8 cellular contexts compared by ENCODE assay signal in the genomic region with DNA sequence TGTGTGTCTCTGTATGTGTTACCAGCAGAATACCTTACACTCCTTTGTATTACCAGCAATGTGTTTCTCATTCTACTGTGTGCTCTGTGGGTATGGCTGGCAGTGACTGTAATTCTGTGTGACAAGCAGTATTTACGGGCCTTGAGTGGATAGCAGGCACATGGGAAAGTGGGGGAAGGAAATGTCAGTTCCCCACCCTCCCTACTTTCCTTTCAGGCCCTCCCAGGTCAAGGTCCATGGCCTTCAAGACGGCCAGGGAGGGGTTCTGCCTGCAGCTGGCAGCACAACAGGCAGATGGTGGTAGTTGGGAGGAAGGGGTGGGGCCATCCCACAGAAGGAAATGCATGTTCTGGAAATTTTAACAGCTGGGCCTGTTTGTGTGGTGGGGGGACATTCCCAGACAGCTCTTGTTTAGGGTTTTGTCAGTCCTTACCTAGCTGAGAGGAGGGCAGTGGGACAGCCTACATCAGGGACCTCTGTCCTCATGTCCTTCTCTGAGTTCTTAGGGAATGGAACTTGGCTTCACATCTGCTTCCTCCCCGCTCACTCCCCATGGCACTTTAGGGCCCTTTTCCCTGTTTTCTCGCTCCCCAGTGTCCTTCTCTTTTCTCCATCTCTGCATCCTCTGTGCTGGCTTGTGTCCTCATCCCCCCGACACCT. TPM values are rescaled to one million over a fixed set of nuclear protein-coding genes. Genes with fewer than 3 reads are reported as not detected.
DNase-seq lines count a peak whose midpoint lies in the region; ATAC-seq and TF ChIP-seq lines count a peak whose summit lies in the region.

No MANE protein-coding gene starts in this region.

- H3K4me1 ChIP-seq in GM23248 (ENCODE audit: insufficient read depth) (peaks cover 35% of the 10 kb centered on the region), smooth muscle cell (ENCODE audit: low read depth) (no peaks in the 10 kb centered on the region)

- 0 out of 2 replicates have a peak, but pooled peaks cover 7% of the 10 kb centered on the region for H3K36me3 ChIP-seq in GM23248 (ENCODE audit: low read depth)
- no peaks in the 10 kb centered on the region for H3K36me3 ChIP-seq in smooth muscle cell (ENCODE audit: low read depth)

- H3K4me3 ChIP-seq in GM23248 (no peak overlapping the region), smooth muscle cell (no peak overlapping the region)

- H3K79me2 ChIP-seq in GM23248 (ENCODE audit: insufficient read depth) = no peaks in the 10 kb centered on the region
- no peaks in the 10 kb centered on the region for H3K79me2 ChIP-seq in smooth muscle cell (ENCODE audit: low read depth)

- ATAC-seq in left cardiac atrium (peak; percentile 29 to 54), GM21381 (IDR thresholded peaks at IDR 0.05; ENCODE audit: unreplicated experiment) (no peak)

- H4K20me1 ChIP-seq in GM23248 (ENCODE audit: insufficient read depth) = no peaks in the 10 kb centered on the region
- H4K20me1 ChIP-seq in smooth muscle cell (ENCODE audit: low read depth) = no peaks in the 10 kb centered on the region

- H2AFZ ChIP-seq in GM23248 = no peak overlapping the region
- H2AFZ ChIP-seq in smooth muscle cell (ENCODE audit: low read depth) = no peak overlapping the region

- H3K9me3 ChIP-seq in GM23248 (ENCODE audit: low read depth) = no peaks in the 10 kb centered on the region
- H3K9me3 ChIP-seq in smooth muscle cell (replicated peaks; ENCODE audit: low read depth) = no peaks in the 10 kb centered on the region

- no peaks in the 10 kb centered on the region for H3K9me2 ChIP-seq in GM23248 (ENCODE audit: insufficient read depth)

- WGBS in GM23248 (ENCODE audit: low coverage in 1 of 2, low lambda C conversion rate in 2 of 2, missing lambda C conversion rate in 2 of 2), 2 experiments = 64 to 72% methylated on average over 5 of the region's 5 CpGs
- 67% methylated on average over 5 of the region's 5 CpGs for WGBS in smooth muscle cell (ENCODE audit: low lambda C conversion rate)

- H3F3A ChIP-seq in GM23248 (ENCODE audit: insufficient read depth) (peaks cover 73% of the 10 kb centered on the region), smooth muscle cell (ENCODE audit: low read depth) (peaks cover 19% of the 10 kb centered on the region)

- in situ Hi-C loops in GM23248 (cut with MboI) = no loop called here

- H3K9ac ChIP-seq in GM23248 (no peak overlapping the region), smooth muscle cell (ENCODE audit: low read depth) (peak overlapping the region; percentile 1)

- peak; percentile 19 for DNase-seq in GM23248
- peak; percentile 67 for DNase-seq in UCSD-AML1 (lab: John Stamatoyannopoulos, UW; ENCODE audit: unreplicated experiment)
- peak; percentile 66 for DNase-seq in left cardiac atrium
- DNase-seq in smooth muscle cell (lab: John Stamatoyannopoulos, UW; ENCODE audit: unreplicated experiment) = no peak
- DNase-seq in activated CD4-positive, CD25-positive, alpha-beta regulatory T cell treated with anti-CD3 and anti-CD28 coated beads, Interleukin-2, amount 50 U/mL, for 72 hours = no peak
- no peak for DNase-seq in HuH-7 (ENCODE audit: low spot score)
- DNase-seq in H4 (ENCODE audit: low spot score) = no peak

- no peaks in the 10 kb centered on the region for H3K27me3 ChIP-seq in GM23248 (replicated peaks; ENCODE audit: insufficient read depth)
- no peaks in the 10 kb centered on the region for H3K27me3 ChIP-seq in smooth muscle cell (ENCODE audit: low read depth)

- intact Hi-C loops in left cardiac atrium (cut with DNase I) = no loop called here

- no peak overlapping the region for H3K4me2 ChIP-seq in GM23248 (ENCODE audit: unreplicated experiment)
- no peak overlapping the region for H3K4me2 ChIP-seq in smooth muscle cell

- TF ChIP-seq CTCF in smooth muscle cell (IDR thresholded peaks at IDR 0.05; ENCODE audit: borderline replicate concordance, insufficient read depth, poor library complexity, severe bottlenecking) = no peak

- H3K27ac ChIP-seq in GM23248 = peak overlapping the region; percentile 80; the same call in 1 of the 2 replicates
- peak overlapping the region; percentile 99 for H3K27ac ChIP-seq in smooth muscle cell (ENCODE audit: low read depth)

RNA-seq across cellular contexts. Expression of gene TNIP1, which starts 14.6 kb away (rescaled TPM):
- 88.8 and 92.1 TPM in 2 replicates for total RNA-seq in GM23248 (2014; rRNA removed; shearing (Covaris generic))
- polyA plus RNA-seq in GM23248 (2016; fragmentation: Nextera tagmentation; extraction: Ambion mirVana) = 43.1 and 43.2 TPM in 2 replicates
- total RNA-seq in left cardiac atrium = 100 to 1,000 TPM in 1 of 2 donors, 10 to 100 TPM in 1; 80.4 to 101 TPM
- 45.7 and 51.4 TPM in 2 replicates for total RNA-seq in smooth muscle cell
- polyA plus RNA-seq in smooth muscle cell = 64.4 and 73.7 TPM in 2 replicates
- total RNA-seq in H4 (2014; rRNA removed; shearing (Covaris generic)) = 38.7 and 41.9 TPM in 2 replicates

Comparison
In these comparisons a context has a peak if more than half of its experiments do, and no peak if none do; other contexts are left out.
1. DNase-seq: peak in GM23248 (single experiment), UCSD-AML1 (single experiment) and left cardiac atrium (single experiment); none in smooth muscle cell (single experiment), activated CD4-positive, CD25-positive, alpha-beta regulatory T cell treated with anti-CD3 and anti-CD28 coated beads, Interleukin-2, amount 50 U/mL, for 72 hours (single experiment), HuH-7 (single experiment) and H4 (single experiment).